ENCODE assay signal across 8 cellular contexts in genomic region chr3:13301295-13301987, GRCh38.
DNase-seq lines count a peak whose midpoint lies in the region; ATAC-seq and TF ChIP-seq lines count a peak whose summit lies in the region.

No MANE protein-coding gene starts in this region.

- peak overlapping the region; percentile 10 for H3K4me2 ChIP-seq in Loucy (ENCODE audit: low read depth, low read length, poor library complexity, severe bottlenecking)

- no peak overlapping the region for H3K27ac ChIP-seq in naive thymus-derived CD4-positive, alpha-beta T cell (ENCODE audit: low read depth, low read length)

- no peaks in the 10 kb centered on the region for H4K20me1 ChIP-seq in Loucy (ENCODE audit: insufficient read depth, low read length, poor library complexity, severe bottlenecking)

- H3K4me3 Mint-ChIP-seq in activated T-cell treated with anti-CD3 and anti-CD28 coated beads, Interleukin-2, amount 50 U/mL, for 72 hours: no peak overlapping the region
- no peak overlapping the region for H3K4me3 Mint-ChIP-seq in naive thymus-derived CD4-positive, alpha-beta T cell
- no peak overlapping the region for H3K4me3 Mint-ChIP-seq in T-helper 17 cell

- no peak overlapping the region for H3K4me3 ChIP-seq in Loucy (ENCODE audit: low read length, poor library complexity, severe bottlenecking)
- H3K4me3 ChIP-seq in naive thymus-derived CD4-positive, alpha-beta T cell (ENCODE audit: low read length): no peak overlapping the region

- CTCF ChIA-PET in naive thymus-derived CD4-positive, alpha-beta T cell (lab: Charles Lee): no interaction called here

- H3K9ac ChIP-seq in Loucy (ENCODE audit: low read depth, low read length, poor library complexity, severe bottlenecking): peak overlapping the region; percentile 27

- H3K36me3 Mint-ChIP-seq in activated T-cell treated with anti-CD3 and anti-CD28 coated beads, Interleukin-2, amount 50 U/mL, for 72 hours (ENCODE audit: insufficient read depth in 2 of 2): no peaks in the 10 kb centered on the region
- H3K36me3 Mint-ChIP-seq in naive thymus-derived CD4-positive, alpha-beta T cell: no peaks in the 10 kb centered on the region
- H3K36me3 Mint-ChIP-seq in T-helper 17 cell (ENCODE audit: low read depth): no peaks in the 10 kb centered on the region

- no peaks in the 10 kb centered on the region for H3K9me2 ChIP-seq in Loucy (replicated peaks; ENCODE audit: low read depth, low read length)

- no peak overlapping the region for H3K27ac Mint-ChIP-seq in activated T-cell treated with anti-CD3 and anti-CD28 coated beads, Interleukin-2, amount 50 U/mL, for 72 hours
- H3K27ac Mint-ChIP-seq in naive thymus-derived CD4-positive, alpha-beta T cell: peak overlapping the region in 1 of 9 donors; percentile 59
- H3K27ac Mint-ChIP-seq in T-helper 17 cell: no peak overlapping the region

- no peak for TF ChIP-seq CTCF in Loucy (conservative IDR thresholded peaks at IDR 0.05; ENCODE audit: low read length)

- POLR2A ChIA-PET in naive thymus-derived CD4-positive, alpha-beta T cell (lab: Charles Lee): no interaction called here

- ATAC-seq in activated T-cell treated with anti-CD3 and anti-CD28 coated beads, Interleukin-2, amount 50 U/mL, for 72 hours (replicated peaks in 1 of 2): peak; percentile 33 to 49
- ATAC-seq in naive thymus-derived CD4-positive, alpha-beta T cell: peak; percentile 76
- ATAC-seq in T-helper 17 cell (no peak), GM18870 (IDR thresholded peaks at IDR 0.05; ENCODE audit: unreplicated experiment) (no peak)

- peaks cover 7% of the 10 kb centered on the region for H3K4me1 Mint-ChIP-seq in activated T-cell treated with anti-CD3 and anti-CD28 coated beads, Interleukin-2, amount 50 U/mL, for 72 hours (ENCODE audit: low read depth)
- peaks cover 0 to 10% (median 6%) of the 10 kb centered on the region in 7 donors for H3K4me1 Mint-ChIP-seq in naive thymus-derived CD4-positive, alpha-beta T cell
- H3K4me1 Mint-ChIP-seq in T-helper 17 cell: peaks cover 9% of the 10 kb centered on the region

- H3K27me3 Mint-ChIP-seq in activated T-cell treated with anti-CD3 and anti-CD28 coated beads, Interleukin-2, amount 50 U/mL, for 72 hours (ENCODE audit: low read depth): peaks cover 11% of the 10 kb centered on the region
- H3K27me3 Mint-ChIP-seq in naive thymus-derived CD4-positive, alpha-beta T cell: peaks cover 3 to 14% (median 7%) of the 10 kb centered on the region in 5 donors
- peaks cover 40% of the 10 kb centered on the region for H3K27me3 Mint-ChIP-seq in T-helper 17 cell

- H3K27me3 ChIP-seq in Loucy (ENCODE audit: insufficient read depth, low read length, poor library complexity, severe bottlenecking): no peaks in the 10 kb centered on the region
- H3K27me3 ChIP-seq in naive thymus-derived CD4-positive, alpha-beta T cell (ENCODE audit: control insufficient read depth in 2 of 2, insufficient read depth in 2 of 2, low read length in 2 of 2): no peaks in the 10 kb centered on the region

- intact Hi-C loops in naive thymus-derived CD4-positive, alpha-beta T cell (cut with micrococcal nuclease): loop anchor here in 1 of 2 donors (10.0 kb wide), 1 partner anchor 207 kb away; no protein-coding TSS in a partner anchor

- H3K79me2 ChIP-seq in Loucy (ENCODE audit: insufficient read depth, low read length): no peaks in the 10 kb centered on the region

- no peak overlapping the region for H2AFZ ChIP-seq in Loucy (ENCODE audit: low read length)

- no peaks in the 10 kb centered on the region for H3K9me3 ChIP-seq in Loucy (ENCODE audit: insufficient read depth, low read depth, low read length)
- H3K9me3 ChIP-seq in naive thymus-derived CD4-positive, alpha-beta T cell (ENCODE audit: control insufficient read depth in 2 of 3, low read length in 3 of 3): no peaks in the 10 kb centered on the region
- no peaks in the 10 kb centered on the region for H3K9me3 ChIP-seq in T-helper 17 cell (ENCODE audit: control insufficient read depth, low read length, poor library complexity, severe bottlenecking)

- H3K9me3 Mint-ChIP-seq in activated T-cell treated with anti-CD3 and anti-CD28 coated beads, Interleukin-2, amount 50 U/mL, for 72 hours: no peaks in the 10 kb centered on the region
- peaks cover 0 to 3% (median 0%) of the 10 kb centered on the region in 11 donors for H3K9me3 Mint-ChIP-seq in naive thymus-derived CD4-positive, alpha-beta T cell

- DNase-seq in activated T-cell treated with anti-CD3 and anti-CD28 coated beads, Interleukin-2, amount 50 U/mL, for 72 hours: peak in 1 of 2 donors; percentile 16
- no peak for DNase-seq in activated T-cell treated with anti-CD3 and anti-CD28 coated beads, Interleukin-2, amount 50 U/mL, for 48 hours
- DNase-seq in astrocyte of the hippocampus (ENCODE audit: low read depth, low spot score) (peak; percentile 94), cerebellar nuclear complex (lab: John Stamatoyannopoulos, UW) (no peak), T-helper 17 cell (no peak)
- DNase-seq in naive thymus-derived CD4-positive, alpha-beta T cell: no peak

- H3F3A ChIP-seq in Loucy (ENCODE audit: low read depth): 0 out of 2 replicates have a peak, but pooled peaks cover 4% of the 10 kb centered on the region

- H3K4me1 ChIP-seq in Loucy (ENCODE audit: insufficient read depth, low read length, poor library complexity, severe bottlenecking): peaks cover 53% of the 10 kb centered on the region
- no peaks in the 10 kb centered on the region for H3K4me1 ChIP-seq in naive thymus-derived CD4-positive, alpha-beta T cell (ENCODE audit: control insufficient read depth in 2 of 2, insufficient read depth in 2 of 2, low read length in 2 of 2)

- no peaks in the 10 kb centered on the region for H3K36me3 ChIP-seq in Loucy (ENCODE audit: insufficient read depth, low read length)
- H3K36me3 ChIP-seq in naive thymus-derived CD4-positive, alpha-beta T cell (ENCODE audit: control insufficient read depth in 2 of 3, insufficient read depth in 3 of 3, low read length in 3 of 3): no peaks in the 10 kb centered on the region

Comparison
In these comparisons a context has a peak if more than half of its experiments do, and no peak if none do; other contexts are left out.
1. ATAC-seq: peak in activated T-cell treated with anti-CD3 and anti-CD28 coated beads, Interleukin-2, amount 50 U/mL, for 72 hours (2 of 2) and naive thymus-derived CD4-positive, alpha-beta T cell (single experiment); none in T-helper 17 cell (single experiment) and GM18870 (single experiment).